19 cellular contexts compared by ENCODE assay signal in the genomic region with DNA sequence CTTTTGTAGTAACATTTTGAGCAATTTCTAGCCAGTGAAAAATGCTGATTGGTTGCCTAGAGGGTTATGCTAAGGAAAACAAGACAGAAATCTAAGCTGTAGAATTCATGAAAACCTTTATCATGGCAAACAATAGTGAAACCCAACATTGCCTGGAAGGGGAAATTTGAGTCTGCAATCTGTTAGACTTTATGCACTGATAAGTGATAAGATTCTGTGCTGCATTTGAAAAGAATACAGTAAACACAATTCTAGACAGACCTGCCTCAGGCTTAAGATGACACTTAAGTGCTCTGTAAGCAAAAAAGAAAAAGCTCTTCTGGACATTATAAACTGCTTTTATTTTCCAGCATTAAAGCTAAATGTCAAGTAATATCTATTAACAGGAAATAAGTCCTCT.
DNase-seq lines count a peak whose midpoint lies in the region; ATAC-seq and TF ChIP-seq lines count a peak whose summit lies in the region.
"Had no signal": no experiment of that assay in that cellular context is flagged by ENCODE, and none has a peak within 500 bp of the region (broad histone marks: within the 10 kb centered on the region; RNA-seq: fewer than 3 reads in every experiment).

No MANE protein-coding gene starts in this region.

- H3K9me3 Mint-ChIP-seq in activated naive CD4-positive, alpha-beta T cell treated with anti-CD3 and anti-CD28 coated beads for 36 hours = peaks cover 3% of the 10 kb centered on the region
- H3K9me3 Mint-ChIP-seq in stimulated activated effector memory CD8-positive, alpha-beta T cell treated with anti-CD3 and anti-CD28 coated beads, Interleukin-12 subunit alpha, Interleukin-12 subunit beta, amount 100 ng/mL, for 72 hours = peaks cover 18% of the 10 kb centered on the region

- no peaks in the 10 kb centered on the region for H3K4me1 Mint-ChIP-seq in activated naive CD4-positive, alpha-beta T cell treated with anti-CD3 and anti-CD28 coated beads for 36 hours (ENCODE audit: low read depth)
- no peaks in the 10 kb centered on the region for H3K4me1 Mint-ChIP-seq in stimulated activated effector memory CD8-positive, alpha-beta T cell treated with anti-CD3 and anti-CD28 coated beads, Interleukin-12 subunit alpha, Interleukin-12 subunit beta, amount 100 ng/mL, for 72 hours
- H3K4me1 Mint-ChIP-seq: B cell had no signal

- no peaks in the 10 kb centered on the region for H3K36me3 Mint-ChIP-seq in activated naive CD4-positive, alpha-beta T cell treated with anti-CD3 and anti-CD28 coated beads for 36 hours (ENCODE audit: low read depth)
- no peaks in the 10 kb centered on the region for H3K36me3 Mint-ChIP-seq in stimulated activated effector memory CD8-positive, alpha-beta T cell treated with anti-CD3 and anti-CD28 coated beads, Interleukin-12 subunit alpha, Interleukin-12 subunit beta, amount 100 ng/mL, for 72 hours

- DNase-seq in DMS53 (lab: John Stamatoyannopoulos, UW) (peak; percentile 8), DMS53 treated with DMSO at 0.1 percent for 48 hours (lab: John Stamatoyannopoulos, UW; ENCODE audit: unreplicated experiment) (no peak), DMS79 (lab: John Stamatoyannopoulos, UW) (peak; percentile 71), NCI-H146 treated with DMSO at 0.1 percent for 48 hours (lab: John Stamatoyannopoulos, UW; ENCODE audit: unreplicated experiment) (peak; percentile 94), substantia nigra (lab: John Stamatoyannopoulos, UW) (no peak)
- no peak for DNase-seq in activated naive CD4-positive, alpha-beta T cell treated with anti-CD3 and anti-CD28 coated beads for 36 hours
- DNase-seq in stimulated activated effector memory CD8-positive, alpha-beta T cell treated with anti-CD3 and anti-CD28 coated beads, Interleukin-12 subunit alpha, Interleukin-12 subunit beta, amount 100 ng/mL, for 72 hours (ENCODE audit: low spot score in 2 of 2) = no peak
- DNase-seq: 8988T, COR-L47, KG1, NCI-H1694, NCI-H2107, NCI-H446 treated with DMSO at 0.1 percent for 48 hours, NCI-H82, PC-3, RPMI8226, SHP77 treated with DMSO at 0.1 percent for 48 hours had no signal

- H3K27me3 Mint-ChIP-seq in activated naive CD4-positive, alpha-beta T cell treated with anti-CD3 and anti-CD28 coated beads for 36 hours (ENCODE audit: low read depth) = no peaks in the 10 kb centered on the region
- H3K27me3 Mint-ChIP-seq: B cell had no signal

- H3K27ac Mint-ChIP-seq in activated naive CD4-positive, alpha-beta T cell treated with anti-CD3 and anti-CD28 coated beads for 36 hours = no peak overlapping the region
- H3K27ac Mint-ChIP-seq in stimulated activated effector memory CD8-positive, alpha-beta T cell treated with anti-CD3 and anti-CD28 coated beads, Interleukin-12 subunit alpha, Interleukin-12 subunit beta, amount 100 ng/mL, for 72 hours = no peak overlapping the region
- H3K27ac Mint-ChIP-seq: B cell had no signal

- no peak; the same call in 1 of the 3 replicates for ATAC-seq in SK-N-SH treated with all-trans-retinoic acid at 6 μM for 48 hours
- ATAC-seq in stimulated activated effector memory CD8-positive, alpha-beta T cell treated with anti-CD3 and anti-CD28 coated beads, Interleukin-12 subunit alpha, Interleukin-12 subunit beta, amount 100 ng/mL, for 72 hours = no peak
- ATAC-seq: PC-3 had no signal

- no peak overlapping the region for H3K27ac ChIP-seq in substantia nigra (ENCODE audit: low read depth, low read length, poor library complexity, severe bottlenecking)

- CTCF ChIA-PET in activated naive CD4-positive, alpha-beta T cell treated with anti-CD3 and anti-CD28 coated beads for 36 hours (lab: Charles Lee) = no interaction called here

- intact Hi-C loops in activated naive CD4-positive, alpha-beta T cell treated with anti-CD3 and anti-CD28 coated beads for 36 hours (cut with micrococcal nuclease) = no loop called here

- H3K4me3 Mint-ChIP-seq in activated naive CD4-positive, alpha-beta T cell treated with anti-CD3 and anti-CD28 coated beads for 36 hours = no peak overlapping the region
- no peak overlapping the region for H3K4me3 Mint-ChIP-seq in stimulated activated effector memory CD8-positive, alpha-beta T cell treated with anti-CD3 and anti-CD28 coated beads, Interleukin-12 subunit alpha, Interleukin-12 subunit beta, amount 100 ng/mL, for 72 hours
- H3K4me3 Mint-ChIP-seq: B cell had no signal

TF ChIP-seq in SK-N-SH treated with all-trans-retinoic acid at 6 μM for 48 hours, 23 proteins besides CTCF, POLR2A, EP300 and RAD21:
- TF ChIP-seq ZNF565 (CRISPR knock-in tag; conservative IDR thresholded peaks at IDR 0.05; ENCODE audit: low read depth) (no peak), PPARA (CRISPR knock-in tag; IDR thresholded peaks at IDR 0.05; ENCODE audit: borderline replicate concordance) (no peak), TCF4 (CRISPR knock-in tag; IDR thresholded peaks at IDR 0.05; ENCODE audit: borderline replicate concordance) (peak; percentile 68; the same call in 1 of the 2 replicates), SNAI2 (CRISPR knock-in tag; IDR thresholded peaks at IDR 0.05) (no peak), ARNTL (CRISPR knock-in tag; IDR thresholded peaks at IDR 0.05; ENCODE audit: borderline replicate concordance, low read depth) (no peak), GLIS3 (CRISPR knock-in tag; IDR thresholded peaks at IDR 0.05) (no peak), TOX (CRISPR knock-in tag; IDR thresholded peaks at IDR 0.05; ENCODE audit: borderline replicate concordance) (no peak), ZFP3 (CRISPR knock-in tag; IDR thresholded peaks at IDR 0.05) (no peak), ZNF8 (CRISPR knock-in tag; IDR thresholded peaks at IDR 0.05) (peak; percentile 29; the same call in 1 of the 2 replicates), RARB (CRISPR knock-in tag; IDR thresholded peaks at IDR 0.05) (no peak)
- TF ChIP-seq, protein P1, sequence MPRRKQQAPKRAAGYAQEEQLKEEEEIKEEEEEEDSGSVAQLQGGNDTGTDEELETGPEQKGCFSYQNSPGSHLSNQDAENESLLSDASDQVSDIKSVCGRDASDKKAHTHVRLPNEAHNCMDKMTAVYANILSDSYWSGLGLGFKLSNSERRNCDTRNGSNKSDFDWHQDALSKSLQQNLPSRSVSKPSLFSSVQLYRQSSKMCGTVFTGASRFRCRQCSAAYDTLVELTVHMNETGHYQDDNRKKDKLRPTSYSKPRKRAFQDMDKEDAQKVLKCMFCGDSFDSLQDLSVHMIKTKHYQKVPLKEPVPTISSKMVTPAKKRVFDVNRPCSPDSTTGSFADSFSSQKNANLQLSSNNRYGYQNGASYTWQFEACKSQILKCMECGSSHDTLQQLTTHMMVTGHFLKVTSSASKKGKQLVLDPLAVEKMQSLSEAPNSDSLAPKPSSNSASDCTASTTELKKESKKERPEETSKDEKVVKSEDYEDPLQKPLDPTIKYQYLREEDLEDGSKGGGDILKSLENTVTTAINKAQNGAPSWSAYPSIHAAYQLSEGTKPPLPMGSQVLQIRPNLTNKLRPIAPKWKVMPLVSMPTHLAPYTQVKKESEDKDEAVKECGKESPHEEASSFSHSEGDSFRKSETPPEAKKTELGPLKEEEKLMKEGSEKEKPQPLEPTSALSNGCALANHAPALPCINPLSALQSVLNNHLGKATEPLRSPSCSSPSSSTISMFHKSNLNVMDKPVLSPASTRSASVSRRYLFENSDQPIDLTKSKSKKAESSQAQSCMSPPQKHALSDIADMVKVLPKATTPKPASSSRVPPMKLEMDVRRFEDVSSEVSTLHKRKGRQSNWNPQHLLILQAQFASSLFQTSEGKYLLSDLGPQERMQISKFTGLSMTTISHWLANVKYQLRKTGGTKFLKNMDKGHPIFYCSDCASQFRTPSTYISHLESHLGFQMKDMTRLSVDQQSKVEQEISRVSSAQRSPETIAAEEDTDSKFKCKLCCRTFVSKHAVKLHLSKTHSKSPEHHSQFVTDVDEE (CRISPR knock-in tag; IDR thresholded peaks at IDR 0.05) = peak; percentile 74
- TF ChIP-seq, protein P2, sequence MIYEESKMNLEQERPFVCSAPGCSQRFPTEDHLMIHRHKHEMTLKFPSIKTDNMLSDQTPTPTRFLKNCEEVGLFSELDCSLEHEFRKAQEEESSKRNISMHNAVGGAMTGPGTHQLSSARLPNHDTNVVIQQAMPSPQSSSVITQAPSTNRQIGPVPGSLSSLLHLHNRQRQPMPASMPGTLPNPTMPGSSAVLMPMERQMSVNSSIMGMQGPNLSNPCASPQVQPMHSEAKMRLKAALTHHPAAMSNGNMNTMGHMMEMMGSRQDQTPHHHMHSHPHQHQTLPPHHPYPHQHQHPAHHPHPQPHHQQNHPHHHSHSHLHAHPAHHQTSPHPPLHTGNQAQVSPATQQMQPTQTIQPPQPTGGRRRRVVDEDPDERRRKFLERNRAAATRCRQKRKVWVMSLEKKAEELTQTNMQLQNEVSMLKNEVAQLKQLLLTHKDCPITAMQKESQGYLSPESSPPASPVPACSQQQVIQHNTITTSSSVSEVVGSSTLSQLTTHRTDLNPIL (CRISPR knock-in tag; IDR thresholded peaks at IDR 0.05; ENCODE audit: low read depth) = no peak
- TF ChIP-seq, protein P3, sequence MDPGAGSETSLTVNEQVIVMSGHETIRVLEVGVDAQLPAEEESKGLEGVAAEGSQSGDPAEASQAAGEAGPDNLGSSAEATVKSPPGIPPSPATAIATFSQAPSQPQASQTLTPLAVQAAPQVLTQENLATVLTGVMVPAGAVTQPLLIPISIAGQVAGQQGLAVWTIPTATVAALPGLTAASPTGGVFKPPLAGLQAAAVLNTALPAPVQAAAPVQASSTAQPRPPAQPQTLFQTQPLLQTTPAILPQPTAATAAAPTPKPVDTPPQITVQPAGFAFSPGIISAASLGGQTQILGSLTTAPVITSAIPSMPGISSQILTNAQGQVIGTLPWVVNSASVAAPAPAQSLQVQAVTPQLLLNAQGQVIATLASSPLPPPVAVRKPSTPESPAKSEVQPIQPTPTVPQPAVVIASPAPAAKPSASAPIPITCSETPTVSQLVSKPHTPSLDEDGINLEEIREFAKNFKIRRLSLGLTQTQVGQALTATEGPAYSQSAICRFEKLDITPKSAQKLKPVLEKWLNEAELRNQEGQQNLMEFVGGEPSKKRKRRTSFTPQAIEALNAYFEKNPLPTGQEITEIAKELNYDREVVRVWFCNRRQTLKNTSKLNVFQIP (CRISPR knock-in tag; IDR thresholded peaks at IDR 0.05; ENCODE audit: borderline replicate concordance, low read depth) = no peak
TF ChIP-seq in SK-N-SH treated with all-trans-retinoic acid at 6 μM for 48 hours: peak in this region for 3.

Comparison
In these comparisons a context has a peak if more than half of its experiments do, and no peak if none do; other contexts are left out.
1. DNase-seq: peak in DMS53 (single experiment), DMS79 (single experiment) and NCI-H146 treated with DMSO at 0.1 percent for 48 hours (single experiment); none in DMS53 treated with DMSO at 0.1 percent for 48 hours (single experiment), activated naive CD4-positive, alpha-beta T cell treated with anti-CD3 and anti-CD28 coated beads for 36 hours (single experiment), stimulated activated effector memory CD8-positive, alpha-beta T cell treated with anti-CD3 and anti-CD28 coated beads, Interleukin-12 subunit alpha, Interleukin-12 subunit beta, amount 100 ng/mL, for 72 hours (0 of 2) and substantia nigra (0 of 49).